ENCODE assay signal across 21 cellular contexts in the genomic region with DNA sequence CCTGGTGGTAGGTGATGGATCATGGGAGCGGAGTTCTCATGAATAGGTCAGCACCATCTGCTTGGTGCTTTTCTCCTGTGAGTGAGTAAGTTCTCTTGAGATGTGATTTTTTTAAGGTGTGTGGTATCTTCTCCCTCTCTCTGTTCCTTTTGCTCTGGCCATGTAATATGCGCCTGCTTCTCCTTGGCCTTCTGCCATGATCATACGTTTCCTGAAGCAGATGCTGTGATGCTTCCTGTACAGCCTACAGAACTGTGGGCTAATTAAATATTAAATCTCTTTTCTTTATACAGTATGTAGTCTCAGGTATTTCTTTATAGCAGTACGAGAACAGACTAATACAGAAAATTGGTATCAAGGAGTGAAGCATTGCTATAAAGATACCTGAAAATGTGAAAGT.
"Had no signal": no experiment of that assay in that cellular context is flagged by ENCODE, and none has a peak within 500 bp of the region (broad histone marks: within the 10 kb centered on the region; RNA-seq: fewer than 3 reads in every experiment).

No MANE protein-coding gene starts in this region.

- H3K4me3 Mint-ChIP-seq: dendritic cell treated with granulocyte-macrophage colony-stimulating factor and Interleukin-4, amounts not matched to agents 40 ng/mL and 50 ng/mL, for 4 days; effector memory CD8-positive, alpha-beta T cell; endodermal cell had no signal

- H3K4me1 Mint-ChIP-seq: endodermal cell had no signal

- DNase-seq: colonic mucosa; cortex of kidney; dorsolateral prefrontal cortex; effector CD4-positive, alpha-beta T cell; effector CD8-positive, alpha-beta T cell; effector memory CD4-positive, alpha-beta T cell; effector memory CD8-positive, alpha-beta T cell; endodermal cell; erythroblast; esophagus squamous epithelium; foreskin fibroblast; foreskin keratinocyte; foreskin melanocyte; gastrocnemius medialis; glutamatergic neuron; head of caudate nucleus; heart left ventricle; heart right ventricle had no signal

- ATAC-seq: effector memory CD8-positive, alpha-beta T cell; esophagus mucosa; foreskin keratinocyte; gastrocnemius medialis; gastroesophageal sphincter; heart left ventricle; heart right ventricle had no signal

- H3K27ac Mint-ChIP-seq: dendritic cell treated with granulocyte-macrophage colony-stimulating factor and Interleukin-4, amounts not matched to agents 40 ng/mL and 50 ng/mL, for 4 days; effector memory CD8-positive, alpha-beta T cell; endodermal cell had no signal
